15 cellular contexts compared by ENCODE assay signal in the genomic region with DNA sequence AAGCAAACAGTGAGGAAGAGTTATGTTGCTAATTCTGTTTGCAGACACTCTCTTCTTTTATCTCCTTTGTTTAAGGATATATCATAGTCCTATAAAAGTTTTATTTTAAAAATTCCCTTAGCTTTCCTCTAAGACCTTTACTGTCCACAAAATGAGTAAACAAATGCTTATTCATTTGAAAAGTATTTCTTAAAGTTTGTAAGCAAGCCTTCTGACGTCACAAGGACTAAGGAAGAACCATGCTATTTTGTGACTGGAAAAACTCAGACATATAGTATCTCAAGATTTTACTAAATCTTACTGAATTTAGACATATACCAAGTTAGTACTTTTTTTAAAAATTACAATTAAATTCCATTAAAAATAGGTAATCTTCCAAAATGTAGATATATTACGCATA. TPM values are rescaled to one million over a fixed set of nuclear protein-coding genes. Genes with fewer than 3 reads are reported as not detected.
DNase-seq lines count a peak whose midpoint lies in the region; ATAC-seq, FAIRE-seq and TF ChIP-seq lines count a peak whose summit lies in the region.
"Had no signal": no experiment of that assay in that cellular context is flagged by ENCODE, and none has a peak within 500 bp of the region (broad histone marks: within the 10 kb centered on the region; RNA-seq: fewer than 3 reads in every experiment).

No MANE protein-coding gene starts in this region.

- H3K79me2 ChIP-seq in PC-3 (ENCODE audit: low read length), result no peaks in the 10 kb centered on the region

- H3K9me3 ChIP-seq in PC-3 (ENCODE audit: low read length), result no peaks in the 10 kb centered on the region
- H3K9me3 ChIP-seq: Peyer's patch had no signal

- H3K4me2 ChIP-seq in PC-3 (ENCODE audit: low read length), result no peak overlapping the region

- no peaks in the 10 kb centered on the region for H3K36me3 ChIP-seq in PC-3 (ENCODE audit: low read depth, low read length)
- H3K36me3 ChIP-seq: Peyer's patch had no signal

- no peak overlapping the region for H3K4me3 ChIP-seq in PC-3 (ENCODE audit: low read length)
- no peak overlapping the region for H3K4me3 ChIP-seq in coronary artery
- H3K4me3 ChIP-seq: Peyer's patch had no signal

- CTCF ChIA-PET in PC-3 (lab: Charles Lee), result no interaction called here

- no peaks in the 10 kb centered on the region for H3F3A ChIP-seq in PC-3 (ENCODE audit: low read length, unreplicated experiment)

- BruUV-seq in PC-3 (replicated peaks; lab: Mats Ljungman, UMichigan), result no TSS peak

- no peak for FAIRE-seq in RCC 7860 (lab: Jason Lieb, UNC)
- FAIRE-seq: GM12891 had no signal

- ATAC-seq in PC-3 (peak; percentile 31; the same call in 1 of the 2 replicates), sciatic nerve (no peak), HG03159 (IDR thresholded peaks at IDR 0.05; ENCODE audit: unreplicated experiment) (no peak)

- TF ChIP-seq CTCF in PC-3 (conservative IDR thresholded peaks at IDR 0.05; ENCODE audit: low read depth, low read length) (no peak), coronary artery (IDR thresholded peaks at IDR 0.05) (no peak)

- intact Hi-C loops in PC-3 (cut with micrococcal nuclease), result no loop called here
- intact Hi-C loops in sciatic nerve (cut with DNase I), result no loop called here

- H3K27ac ChIP-seq in PC-3 (ENCODE audit: low read length) (no peak overlapping the region), coronary artery (no peak overlapping the region)
- H3K27ac ChIP-seq: Peyer's patch had no signal

- no peaks in the 10 kb centered on the region for H4K20me1 ChIP-seq in PC-3 (ENCODE audit: low read length)

- peak; percentile 8 for DNase-seq in GM04503 (ENCODE audit: low read depth)
- peak; percentile 51 for DNase-seq in PC-3
- DNase-seq in fibroblast of peridontal ligament (ENCODE audit: extremely low read depth), result peak; percentile 40
- no peak for DNase-seq in sciatic nerve (ENCODE audit: low spot score)
- no peak for DNase-seq in coronary artery (ENCODE audit: low spot score)
- DNase-seq in RCC 7860 (ENCODE audit: low spot score), result no peak
- DNase-seq: COR-L47, DMS153, NCI-H1417, NCI-H2029, NCI-H510A treated with DMSO at 0.1 percent for 48 hours, Peyer's patch, SHP77 had no signal

- no peaks in the 10 kb centered on the region for H3K4me1 ChIP-seq in PC-3 (ENCODE audit: insufficient read depth, low read length)
- H3K4me1 ChIP-seq: Peyer's patch had no signal

- H2AFZ ChIP-seq in PC-3 (ENCODE audit: low read length), result no peak overlapping the region

- POLR2A ChIA-PET in PC-3 (lab: Charles Lee; ENCODE audit: unreplicated experiment), result no interaction called here

- no peaks in the 10 kb centered on the region for H3K27me3 ChIP-seq in PC-3 (ENCODE audit: low read length)
- H3K27me3 ChIP-seq: Peyer's patch had no signal

- no peaks in the 10 kb centered on the region for H3K9me2 ChIP-seq in PC-3 (replicated peaks; ENCODE audit: low read length)

- H3K9ac ChIP-seq in PC-3 (ENCODE audit: low read length), result no peak overlapping the region

RNA-seq across cellular contexts. Expression of a gene that starts 5.2 kb away (rescaled TPM):
- total RNA-seq in PC-3 (2014; rRNA removed), result not detected in 2 replicates
- not detected for total RNA-seq in sciatic nerve
- total RNA-seq: Peyer's patch had no signal

RNA-seq across cellular contexts. Expression of a gene that starts 49.9 kb away (rescaled TPM):
- total RNA-seq in PC-3 (2014; rRNA removed) (0.11 TPM in 1 of 2 replicates, not detected in the other), sciatic nerve (5.9 TPM)

Comparison
In these comparisons a context has a peak if more than half of its experiments do, and no peak if none do; other contexts are left out.
1. DNase-seq: peak in GM04503 (single experiment), PC-3 (single experiment) and fibroblast of peridontal ligament (single experiment); none in sciatic nerve (single experiment), coronary artery (single experiment) and RCC 7860 (single experiment).